Comparison of ENCODE assay signal across 20 cellular contexts in genomic region chr3:4514321-4514720, GRCh38.
"Had no signal": no experiment of that assay in that cellular context is flagged by ENCODE, and none has a peak within 500 bp of the region (broad histone marks: within the 10 kb centered on the region; RNA-seq: fewer than 3 reads in every experiment).

No MANE protein-coding gene starts in this region.

- H3K4me1 ChIP-seq: foreskin keratinocyte had no signal

- H3K36me3 Mint-ChIP-seq: brain; natural killer cell treated with Interleukin-12 subunit alpha and Interleukin-12 subunit beta and Interleukin-15 and Interleukin-18, amount 100 ng/mL, for 72 hours had no signal

- H3K9me3 Mint-ChIP-seq: activated naive CD8-positive, alpha-beta T cell treated with anti-CD3 and anti-CD28 coated beads, Interleukin-2, amount 10 ng/mL, durations not matched to agents 7 days and 5 days; activated T-helper 1 cell treated with anti-CD3 and anti-CD28 coated beads, Interleukin-12 subunit alpha, Interleukin-12 subunit beta, Interleukin-2, Interleukin-4 antibody, amounts not matched to agents 30 ng/mL and 10 ng/mL and 1 ng/mL, durations not matched to agents 14 hours and 24 hours and 36 hours; brain; memory B cell; natural killer cell treated with Interleukin-12 subunit alpha and Interleukin-12 subunit beta and Interleukin-15 and Interleukin-18, amount 100 ng/mL, for 72 hours; T-helper 1 cell treated with Interleukin-12 subunit alpha and Interleukin-12 subunit beta and Interleukin-4 antibody, amounts not matched to agents 30 μg/mL and 1 μg/mL, for 36 hours had no signal

- ATAC-seq: foreskin keratinocyte; left ventricle myocardium superior; natural killer cell treated with Interleukin-12 subunit alpha and Interleukin-12 subunit beta and Interleukin-15 and Interleukin-18, amount 100 ng/mL, for 72 hours; sciatic nerve; upper lobe of right lung had no signal

- H3K27me3 ChIP-seq: dorsolateral prefrontal cortex, foreskin keratinocyte, testis, upper lobe of right lung had no signal

- H3K27ac Mint-ChIP-seq: activated naive CD8-positive, alpha-beta T cell treated with anti-CD3 and anti-CD28 coated beads, Interleukin-2, amount 10 ng/mL, durations not matched to agents 7 days and 5 days; activated T-helper 1 cell treated with anti-CD3 and anti-CD28 coated beads, Interleukin-12 subunit alpha, Interleukin-12 subunit beta, Interleukin-2, Interleukin-4 antibody, amounts not matched to agents 30 ng/mL and 10 ng/mL and 1 ng/mL, durations not matched to agents 14 hours and 24 hours and 36 hours; brain; T-helper 1 cell treated with Interleukin-12 subunit alpha and Interleukin-12 subunit beta and Interleukin-4 antibody, amounts not matched to agents 30 μg/mL and 1 μg/mL, for 36 hours had no signal

- H3K36me3 ChIP-seq: upper lobe of right lung had no signal

- H3K27me3 Mint-ChIP-seq: activated naive CD8-positive, alpha-beta T cell treated with anti-CD3 and anti-CD28 coated beads, Interleukin-2, amount 10 ng/mL, durations not matched to agents 7 days and 5 days; memory B cell; natural killer cell treated with Interleukin-12 subunit alpha and Interleukin-12 subunit beta and Interleukin-15 and Interleukin-18, amount 100 ng/mL, for 72 hours had no signal

- H3K4me3 ChIP-seq: dorsolateral prefrontal cortex, smooth muscle cell, testis, upper lobe of right lung had no signal

- DNase-seq: activated CD4-positive, alpha-beta T cell treated with anti-CD3 and anti-CD28 coated beads for 1 hour; activated CD4-positive, alpha-beta T cell treated with anti-CD3 and anti-CD28 coated beads, Interleukin-2, amount 50 U/mL, for 48 hours; activated gamma-delta T cell treated with Interleukin-2 at 50 U/mL for 16 hours; activated naive CD8-positive, alpha-beta T cell treated with anti-CD3 and anti-CD28 coated beads, Interleukin-2, amount 10 ng/mL, durations not matched to agents 7 days and 5 days; dorsolateral prefrontal cortex; foreskin keratinocyte; glutamatergic neuron; hypothalamus; left ventricle myocardium superior; stimulated activated CD4-positive, alpha-beta T cell treated with anti-CD3 and anti-CD28 coated beads, Interleukin-4, amount 100 ng/mL, for 1 hour; testis; upper lobe of right lung had no signal

- H3K4me3 Mint-ChIP-seq: activated naive CD8-positive, alpha-beta T cell treated with anti-CD3 and anti-CD28 coated beads, Interleukin-2, amount 10 ng/mL, durations not matched to agents 7 days and 5 days; activated T-helper 1 cell treated with anti-CD3 and anti-CD28 coated beads, Interleukin-12 subunit alpha, Interleukin-12 subunit beta, Interleukin-2, Interleukin-4 antibody, amounts not matched to agents 30 ng/mL and 10 ng/mL and 1 ng/mL, durations not matched to agents 14 hours and 24 hours and 36 hours; brain; memory B cell; natural killer cell treated with Interleukin-12 subunit alpha and Interleukin-12 subunit beta and Interleukin-15 and Interleukin-18, amount 100 ng/mL, for 72 hours; T-helper 1 cell treated with Interleukin-12 subunit alpha and Interleukin-12 subunit beta and Interleukin-4 antibody, amounts not matched to agents 30 μg/mL and 1 μg/mL, for 36 hours had no signal

- H3K4me2 ChIP-seq: smooth muscle cell had no signal

- H3K9me3 ChIP-seq: testis, upper lobe of right lung had no signal

- H3K27ac ChIP-seq: epithelial cell of prostate, foreskin keratinocyte, testis, upper lobe of right lung had no signal
